28 cellular contexts compared by ENCODE assay signal in genomic region chr5:74252033-74252430, GRCh38.
DNase-seq lines count a peak whose midpoint lies in the region; ATAC-seq and TF ChIP-seq lines count a peak whose summit lies in the region.
"Had no signal": no experiment of that assay in that cellular context is flagged by ENCODE, and none has a peak within 500 bp of the region (broad histone marks: within the 10 kb centered on the region; RNA-seq: fewer than 3 reads in every experiment).

No MANE protein-coding gene starts in this region.

- no peaks in the 10 kb centered on the region for H3K36me3 Mint-ChIP-seq in activated naive CD4-positive, alpha-beta T cell treated with anti-CD3 and anti-CD28 coated beads for 36 hours (ENCODE audit: low read depth)
- H3K36me3 Mint-ChIP-seq: brain; CD8-positive, alpha-beta T cell had no signal

- no peak for TF ChIP-seq CTCF in SK-N-SH (IDR thresholded peaks at IDR 0.05)
- TF ChIP-seq CTCF in omental fat pad (IDR thresholded peaks at IDR 0.05) = no peak
- no peak for TF ChIP-seq CTCF in uterus (IDR thresholded peaks at IDR 0.05)

- DNase-seq in SK-N-SH (no peak), epithelial cell of prostate (ENCODE audit: low read depth, low spot score) (no peak), omental fat pad (ENCODE audit: low spot score) (peak; percentile 45), uterus (peak in 1 of 2 donors; percentile 57), NCI-H510A treated with DMSO at 0.1 percent for 48 hours (lab: John Stamatoyannopoulos, UW) (no peak)
- DNase-seq in activated naive CD4-positive, alpha-beta T cell treated with anti-CD3 and anti-CD28 coated beads for 36 hours = no peak
- DNase-seq: activated CD4-positive, alpha-beta T cell treated with anti-CD3 and anti-CD28 coated beads for 1 hour; activated CD8-positive, alpha-beta T cell treated with anti-CD3 and anti-CD28 coated beads, Interleukin-2, amount 10 ng/mL, durations not matched to agents 7 days and 5 days; activated effector memory CD4-positive, alpha-beta T cell treated with Interleukin-2 at 50 U/mL for 16 hours; activated T-cell treated with anti-CD3 and anti-CD28 coated beads for 4 hours; CD8-positive, alpha-beta T cell; DMS 273 treated with DMSO at 0.1 percent for 48 hours; lower lobe of right lung; MM.1S; NCI-H1417; NCI-H2081; NK-92 treated with Interleukin-12 subunit alpha and Interleukin-12 subunit beta, amount 100 ng/mL, for 24 hours; stimulated activated CD4-positive, alpha-beta T cell treated with anti-CD3 and anti-CD28 coated beads, Interleukin-4, amount 100 ng/mL, for 4 hours; stimulated activated naive CD4-positive, alpha-beta T cell treated with Interleukin-2 at 50 U/mL for 16 hours; T-helper 17 cell; tibial artery had no signal

- CTCF ChIA-PET in SK-N-SH (lab: Yijun Ruan, JAX) = interaction anchor here (1.0 kb wide), 1 partner anchor 350 kb away, joined by 3 read pairs; no protein-coding TSS in a partner anchor
- CTCF ChIA-PET in activated naive CD4-positive, alpha-beta T cell treated with anti-CD3 and anti-CD28 coated beads for 36 hours (lab: Charles Lee) = no interaction called here

- TF ChIP-seq EP300 in SK-N-SH (IDR thresholded peaks at IDR 0.05; ENCODE audit: borderline replicate concordance in 1 of 2, low read depth in 1 of 2, low read length in 1 of 2) = no peak

- H3K79me2 ChIP-seq in SK-N-SH (ENCODE audit: insufficient read depth) = no peaks in the 10 kb centered on the region

- H3K27ac ChIP-seq in SK-N-SH (ENCODE audit: low read depth in 2 of 2, low read length in 1 of 2) (no peak overlapping the region), epithelial cell of prostate (peak overlapping the region; percentile 89), uterus (peak overlapping the region; percentile 56 to 75)
- H3K27ac ChIP-seq: 22Rv1, lower lobe of right lung, tibial artery had no signal

- no peaks in the 10 kb centered on the region for H3K9me2 ChIP-seq in SK-N-SH

- H3K4me2 ChIP-seq in SK-N-SH = no peak overlapping the region

- no peak for TF ChIP-seq POLR2A in uterus (IDR thresholded peaks at IDR 0.05)

- H3K4me3 ChIP-seq in SK-N-SH (ENCODE audit: low read depth in 2 of 2, low read length in 1 of 2) (no peak overlapping the region), uterus (no peak overlapping the region)
- H3K4me3 ChIP-seq: coronary artery, K562, lower lobe of right lung, tibial artery had no signal

- H3K9ac ChIP-seq in SK-N-SH = no peak overlapping the region

- TF ChIP-seq RAD21 in SK-N-SH (IDR thresholded peaks at IDR 0.05; ENCODE audit: low read length) = no peak

- POLR2A ChIA-PET in SK-N-SH (lab: Yijun Ruan, JAX) = no interaction called here

- H3K27me3 ChIP-seq in SK-N-SH (ENCODE audit: insufficient read depth) (no peaks in the 10 kb centered on the region), uterus (no peaks in the 10 kb centered on the region)
- H3K27me3 ChIP-seq: tibial artery had no signal

- no peaks in the 10 kb centered on the region for H3K4me1 Mint-ChIP-seq in activated naive CD4-positive, alpha-beta T cell treated with anti-CD3 and anti-CD28 coated beads for 36 hours (ENCODE audit: low read depth)
- H3K4me1 Mint-ChIP-seq: T-helper 17 cell had no signal

- no peaks in the 10 kb centered on the region for H3K9me3 ChIP-seq in SK-N-SH
- no peaks in the 10 kb centered on the region for H3K9me3 ChIP-seq in uterus
- H3K9me3 ChIP-seq: lower lobe of right lung, tibial artery had no signal

- H4K20me1 ChIP-seq in SK-N-SH (ENCODE audit: insufficient read depth) = no peaks in the 10 kb centered on the region

- intact Hi-C loops in uterus (cut with DNase I; ENCODE audit: low total_unique reads) = no loop called here
- intact Hi-C loops in activated naive CD4-positive, alpha-beta T cell treated with anti-CD3 and anti-CD28 coated beads for 36 hours (cut with micrococcal nuclease) = no loop called here

- peaks cover 6% of the 10 kb centered on the region for H3K27me3 Mint-ChIP-seq in activated naive CD4-positive, alpha-beta T cell treated with anti-CD3 and anti-CD28 coated beads for 36 hours (ENCODE audit: low read depth)
- H3K27me3 Mint-ChIP-seq: brain had no signal

- H3K4me3 Mint-ChIP-seq in activated naive CD4-positive, alpha-beta T cell treated with anti-CD3 and anti-CD28 coated beads for 36 hours = no peak overlapping the region
- H3K4me3 Mint-ChIP-seq: activated CD8-positive, alpha-beta T cell treated with anti-CD3 and anti-CD28 coated beads, Interleukin-2, amount 10 ng/mL, durations not matched to agents 7 days and 5 days; brain; CD8-positive, alpha-beta T cell; T-helper 17 cell had no signal

- 0 out of 2 replicates have a peak overlapping the region, but pooled peaks have one; percentile 78 for H2AFZ ChIP-seq in SK-N-SH (ENCODE audit: low read depth)

- WGBS in SK-N-SH (ENCODE audit: low lambda C conversion rate) = 56% methylated on average over 2 of the region's 2 CpGs

- no peak overlapping the region for H3K27ac Mint-ChIP-seq in activated naive CD4-positive, alpha-beta T cell treated with anti-CD3 and anti-CD28 coated beads for 36 hours
- H3K27ac Mint-ChIP-seq: activated CD8-positive, alpha-beta T cell treated with anti-CD3 and anti-CD28 coated beads, Interleukin-2, amount 10 ng/mL, durations not matched to agents 7 days and 5 days; CD8-positive, alpha-beta T cell; T-helper 17 cell had no signal

- ATAC-seq in SK-N-SH treated with all-trans-retinoic acid at 6 μM for 48 hours (no peak), omental fat pad (ENCODE audit: low FRiP score) (no peak), GM21528 (IDR thresholded peaks at IDR 0.05; ENCODE audit: low FRiP score, unreplicated experiment) (no peak)
- ATAC-seq: activated CD8-positive, alpha-beta T cell treated with anti-CD3 and anti-CD28 coated beads, Interleukin-2, amount 10 ng/mL, durations not matched to agents 7 days and 5 days; CD8-positive, alpha-beta T cell; K562; Panc1; T-helper 17 cell had no signal

- H3F3A ChIP-seq in SK-N-SH (replicated peaks; ENCODE audit: insufficient read depth) = no peaks in the 10 kb centered on the region

- H3K9me3 Mint-ChIP-seq in activated naive CD4-positive, alpha-beta T cell treated with anti-CD3 and anti-CD28 coated beads for 36 hours = no peaks in the 10 kb centered on the region
- H3K9me3 Mint-ChIP-seq: CD8-positive, alpha-beta T cell had no signal

- H3K4me1 ChIP-seq in SK-N-SH (ENCODE audit: control insufficient read depth in 1 of 2, insufficient read depth in 2 of 2, low read depth in 1 of 2, low read length in 1 of 2) = peaks cover 3 to 14% of the 10 kb centered on the region in 2 experiments; a peak in 2 of 4 replicates
- peaks cover 7% of the 10 kb centered on the region in 2 donors for H3K4me1 ChIP-seq in uterus

- H3K36me3 ChIP-seq in SK-N-SH (replicated peaks in 1 of 2; ENCODE audit: control insufficient read depth in 1 of 2, insufficient read depth in 2 of 2, low read length in 1 of 2) (no peaks in the 10 kb centered on the region), uterus (no peaks in the 10 kb centered on the region)
- H3K36me3 ChIP-seq: lower lobe of right lung, tibial artery had no signal

TF ChIP-seq in SK-N-SH, 30 proteins besides CTCF, POLR2A, EP300 and RAD21 (continues in another document):
- TF ChIP-seq PBX3 (IDR thresholded peaks at IDR 0.05) = no peak
- no peak for TF ChIP-seq USF2 (IDR thresholded peaks at IDR 0.05; ENCODE audit: borderline replicate concordance, low read depth, low read length)

TF ChIP-seq in SK-N-SH treated with all-trans-retinoic acid at 6 μM for 48 hours, 23 proteins besides CTCF, POLR2A, EP300 and RAD21 (continues in another document):
- TF ChIP-seq CSRNP3 (CRISPR knock-in tag; IDR thresholded peaks at IDR 0.05) (no peak), ZC3H10 (CRISPR knock-in tag; IDR thresholded peaks at IDR 0.05) (no peak), ARNTL (CRISPR knock-in tag; IDR thresholded peaks at IDR 0.05; ENCODE audit: borderline replicate concordance, low read depth) (no peak), CREB5 (CRISPR knock-in tag; IDR thresholded peaks at IDR 0.05; ENCODE audit: low read depth) (no peak), CSDC2 (CRISPR knock-in tag; IDR thresholded peaks at IDR 0.05) (no peak), TOX (CRISPR knock-in tag; IDR thresholded peaks at IDR 0.05; ENCODE audit: borderline replicate concordance) (no peak), ZFP3 (CRISPR knock-in tag; IDR thresholded peaks at IDR 0.05) (no peak), SNAI2 (CRISPR knock-in tag; IDR thresholded peaks at IDR 0.05) (no peak), ZFP30 (CRISPR knock-in tag; IDR thresholded peaks at IDR 0.05) (no peak), GLIS3 (CRISPR knock-in tag; IDR thresholded peaks at IDR 0.05) (no peak), OSR1 (CRISPR knock-in tag; IDR thresholded peaks at IDR 0.05) (no peak), BACH2 (CRISPR knock-in tag; IDR thresholded peaks at IDR 0.05; ENCODE audit: borderline replicate concordance) (no peak), ZNF565 (CRISPR knock-in tag; conservative IDR thresholded peaks at IDR 0.05; ENCODE audit: low read depth) (no peak), RARB (CRISPR knock-in tag; IDR thresholded peaks at IDR 0.05) (no peak), ZNF8 (CRISPR knock-in tag; IDR thresholded peaks at IDR 0.05) (no peak), ZNF70 (CRISPR knock-in tag; IDR thresholded peaks at IDR 0.05) (no peak), ISL1 (CRISPR knock-in tag; IDR thresholded peaks at IDR 0.05) (no peak)

Comparison
In these comparisons a context has a peak if more than half of its experiments do, and no peak if none do; other contexts are left out.
1. H3K27ac ChIP-seq: peak in epithelial cell of prostate (single experiment) and uterus (2 of 2); none in SK-N-SH (0 of 2).